In genomic region chr7:6443372-6443941, GRCh38 we compare ENCODE assay signal across 12 cellular contexts. TPM values are rescaled to one million over a fixed set of nuclear protein-coding genes. Genes with fewer than 3 reads are reported as not detected.
A peak's percentile ranks its signal among the peaks of the same experiment; 100 is the strongest.
DNase-seq lines count a peak whose midpoint lies in the region; ATAC-seq and TF ChIP-seq lines count a peak whose summit lies in the region.
"Had no signal": no experiment of that assay in that cellular context is flagged by ENCODE, and none has a peak within 500 bp of the region (broad histone marks: within the 10 kb centered on the region; RNA-seq: fewer than 3 reads in every experiment).

No MANE protein-coding gene starts in this region.

- peak; percentile 97 for DNase-seq in GM23248
- DNase-seq in fibroblast of the conjunctiva (ENCODE audit: low read depth) = peak; percentile 60
- DNase-seq in stimulated activated CD4-positive, alpha-beta T cell treated with anti-CD3 and anti-CD28 coated beads, Interleukin-2, amount 100 ng/mL, for 48 hours = no peak
- DNase-seq in activated CD4-positive, CD25-positive, alpha-beta regulatory T cell (lab: John Stamatoyannopoulos, UW) = no peak
- DNase-seq: activated CD4-positive, alpha-beta T cell treated with anti-CD3 and anti-CD28 coated beads, Interleukin-2, amount 10 ng/mL, durations not matched to agents 7 days and 5 days; NCI-H1417 had no signal

- peaks cover 79% of the 10 kb centered on the region for H3K79me2 ChIP-seq in GM23248 (ENCODE audit: insufficient read depth)

- H3K4me2 ChIP-seq in GM23248 (ENCODE audit: unreplicated experiment) = peak overlapping the region; percentile 71
- peak overlapping the region; percentile 58 for H3K4me2 ChIP-seq in skeletal muscle satellite cell (ENCODE audit: low read length)
- H3K4me2 ChIP-seq: neural progenitor cell had no signal

- peak; percentile 70 for ATAC-seq in SK-N-SH treated with all-trans-retinoic acid at 6 μM for 48 hours
- ATAC-seq in GM19395 (IDR thresholded peaks at IDR 0.05; ENCODE audit: unreplicated experiment) = no peak
- ATAC-seq in HG02852 (IDR thresholded peaks at IDR 0.05; ENCODE audit: unreplicated experiment) = no peak

- H3K36me3 ChIP-seq in GM23248 (ENCODE audit: low read depth) = peaks cover 27% of the 10 kb centered on the region; the same call in 1 of the 2 replicates
- H3K36me3 ChIP-seq in skeletal muscle satellite cell (ENCODE audit: insufficient read depth, low read length) = peaks cover 37% of the 10 kb centered on the region

- peak overlapping the region; percentile 38; the same call in 1 of the 2 replicates for H3K4me3 ChIP-seq in GM23248
- peak overlapping the region; percentile 25 for H3K4me3 ChIP-seq in skeletal muscle satellite cell (ENCODE audit: low read length)
- H3K4me3 ChIP-seq: ascending aorta, neural progenitor cell had no signal

- H3K9me3 ChIP-seq in GM23248 (ENCODE audit: low read depth) (no peaks in the 10 kb centered on the region), skeletal muscle satellite cell (replicated peaks; ENCODE audit: low read length) (no peaks in the 10 kb centered on the region)
- H3K9me3 ChIP-seq: ascending aorta had no signal

- no peaks in the 10 kb centered on the region for H3K27me3 ChIP-seq in GM23248 (replicated peaks; ENCODE audit: insufficient read depth)
- H3K27me3 ChIP-seq in skeletal muscle satellite cell (ENCODE audit: control insufficient read depth, insufficient read depth, low read length) = no peaks in the 10 kb centered on the region
- H3K27me3 ChIP-seq: ascending aorta, neural progenitor cell had no signal

- in situ Hi-C loops in GM23248 (cut with MboI) = no loop called here

- no peaks in the 10 kb centered on the region for H3K9me2 ChIP-seq in GM23248 (ENCODE audit: insufficient read depth)

- H3K9ac ChIP-seq in GM23248 = peak overlapping the region; percentile 63
- peak overlapping the region; percentile 62 for H3K9ac ChIP-seq in skeletal muscle satellite cell (ENCODE audit: low read depth, low read length)
- H3K9ac ChIP-seq: neural progenitor cell had no signal

- no peak overlapping the region for H2AFZ ChIP-seq in GM23248
- H2AFZ ChIP-seq: neural progenitor cell had no signal

- peaks cover 43% of the 10 kb centered on the region for H3F3A ChIP-seq in GM23248 (ENCODE audit: insufficient read depth)

- 57 to 59% methylated on average over 5 of the region's 5 CpGs for WGBS in GM23248 (ENCODE audit: low coverage in 1 of 2, low lambda C conversion rate in 2 of 2, missing lambda C conversion rate in 2 of 2), 2 experiments

- H3K4me1 ChIP-seq in GM23248 (ENCODE audit: insufficient read depth) = peaks cover 28% of the 10 kb centered on the region
- peaks cover 48% of the 10 kb centered on the region for H3K4me1 ChIP-seq in skeletal muscle satellite cell (ENCODE audit: control insufficient read depth, insufficient read depth, low read length)
- H3K4me1 ChIP-seq: neural progenitor cell had no signal

- peak overlapping the region; percentile 90 for H3K27ac ChIP-seq in GM23248
- H3K27ac ChIP-seq: ascending aorta, neural progenitor cell had no signal

- H4K20me1 ChIP-seq in GM23248 (ENCODE audit: insufficient read depth) = no peaks in the 10 kb centered on the region

TF ChIP-seq in SK-N-SH treated with all-trans-retinoic acid at 6 μM for 48 hours, 23 proteins besides CTCF, POLR2A, EP300 and RAD21:
- TF ChIP-seq ESRRG (CRISPR knock-in tag; IDR thresholded peaks at IDR 0.05) (no peak), BACH2 (CRISPR knock-in tag; IDR thresholded peaks at IDR 0.05; ENCODE audit: borderline replicate concordance) (no peak), ARNTL (CRISPR knock-in tag; IDR thresholded peaks at IDR 0.05; ENCODE audit: borderline replicate concordance, low read depth) (no peak), ISL1 (CRISPR knock-in tag; IDR thresholded peaks at IDR 0.05) (peak; percentile 25; the same call in 1 of the 2 replicates), PPARA (CRISPR knock-in tag; IDR thresholded peaks at IDR 0.05; ENCODE audit: borderline replicate concordance) (no peak), SNAI2 (CRISPR knock-in tag; IDR thresholded peaks at IDR 0.05) (0 out of 2 replicates have a peak, but pooled peaks have one; percentile 31), PATZ1 (CRISPR knock-in tag; IDR thresholded peaks at IDR 0.05; ENCODE audit: borderline replicate concordance) (no peak), ZNF70 (CRISPR knock-in tag; IDR thresholded peaks at IDR 0.05) (no peak), ZC3H10 (CRISPR knock-in tag; IDR thresholded peaks at IDR 0.05) (0 out of 2 replicates have a peak, but pooled peaks have one; percentile 6), CREB5 (CRISPR knock-in tag; IDR thresholded peaks at IDR 0.05; ENCODE audit: low read depth) (peak; percentile 13; the same call in 1 of the 2 replicates), ZFP30 (CRISPR knock-in tag; IDR thresholded peaks at IDR 0.05) (no peak), OSR1 (CRISPR knock-in tag; IDR thresholded peaks at IDR 0.05) (0 out of 2 replicates have a peak, but pooled peaks have one; percentile 26), ZFP3 (CRISPR knock-in tag; IDR thresholded peaks at IDR 0.05) (peak; percentile 70; the same call in 1 of the 2 replicates), CSRNP3 (CRISPR knock-in tag; IDR thresholded peaks at IDR 0.05) (no peak), TCF4 (CRISPR knock-in tag; IDR thresholded peaks at IDR 0.05; ENCODE audit: borderline replicate concordance) (no peak), CSDC2 (CRISPR knock-in tag; IDR thresholded peaks at IDR 0.05) (0 out of 2 replicates have a peak, but pooled peaks have one; percentile 80)

RNA-seq across cellular contexts. Expression of gene DAGLB, which starts 4.3 kb away (rescaled TPM):
- total RNA-seq in GM23248 (2014; rRNA removed; shearing (Covaris generic)) = 31.7 and 37.6 TPM in 2 replicates
- 24.8 and 26.7 TPM in 2 replicates for polyA plus RNA-seq in GM23248 (2016; fragmentation: Nextera tagmentation; extraction: Ambion mirVana)
- total RNA-seq in skeletal muscle satellite cell (2012; rRNA removed) = 13.4 and 17.3 TPM in 2 replicates

RNA-seq across cellular contexts. Expression of gene KDELR2, which starts 40.5 kb away (rescaled TPM):
- 275 and 319 TPM in 2 replicates for total RNA-seq in GM23248 (2014; rRNA removed; shearing (Covaris generic))
- 686 and 702 TPM in 2 replicates for polyA plus RNA-seq in GM23248 (2016; fragmentation: Nextera tagmentation; extraction: Ambion mirVana)
- 192 and 243 TPM in 2 replicates for total RNA-seq in skeletal muscle satellite cell (2012; rRNA removed)

Comparison
In these comparisons a context has a peak if more than half of its experiments do, and no peak if none do; other contexts are left out.
1. DNase-seq: peak in GM23248 (single experiment) and fibroblast of the conjunctiva (single experiment); none in stimulated activated CD4-positive, alpha-beta T cell treated with anti-CD3 and anti-CD28 coated beads, Interleukin-2, amount 100 ng/mL, for 48 hours (0 of 2) and activated CD4-positive, CD25-positive, alpha-beta regulatory T cell (0 of 4).